7 cellular contexts compared by ENCODE assay signal in the genomic region with DNA sequence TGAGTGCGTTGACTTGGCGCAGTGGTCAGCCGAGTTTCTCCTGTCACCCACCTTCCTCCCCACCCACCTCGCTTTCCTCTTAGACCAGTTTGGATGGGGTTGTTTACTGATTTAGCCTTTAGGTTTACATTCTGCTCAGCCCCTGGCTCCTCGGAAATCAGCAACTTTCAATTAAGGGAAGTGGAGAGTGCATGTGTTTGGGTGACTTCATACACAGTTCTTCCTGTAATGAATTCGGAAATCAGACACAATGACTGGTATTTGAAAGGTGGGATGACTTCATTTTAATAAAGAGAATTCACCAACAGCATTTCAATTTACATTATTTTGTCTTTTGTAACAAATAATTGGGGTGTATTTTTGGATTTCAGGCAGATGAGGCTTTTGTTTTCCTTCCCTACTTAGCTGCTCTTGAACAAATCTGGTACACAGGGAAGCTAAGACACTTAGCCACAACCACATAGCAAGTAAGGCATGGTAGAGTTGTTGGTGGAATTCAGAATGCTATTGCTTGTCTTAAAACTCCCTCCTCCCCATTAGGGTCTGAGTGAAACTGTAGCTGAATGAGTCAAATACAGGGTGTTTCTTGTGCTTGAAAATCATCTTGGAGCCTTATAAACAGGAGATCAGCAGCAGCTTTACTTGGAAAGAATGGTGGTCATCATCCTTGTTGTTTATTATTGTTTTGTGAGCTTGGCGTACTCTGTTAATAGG. TPM values are rescaled to one million over a fixed set of nuclear protein-coding genes. Genes with fewer than 3 reads are reported as not detected.
DNase-seq lines count a peak whose midpoint lies in the region; ATAC-seq and TF ChIP-seq lines count a peak whose summit lies in the region.

No MANE protein-coding gene starts in this region.

- TF ChIP-seq CTCF in GM13977 (IDR thresholded peaks at IDR 0.05; ENCODE audit: extremely low read depth, insufficient read depth, missing control alignments), result no peak
- no peak for TF ChIP-seq CTCF in WERI-Rb-1 (IDR thresholded peaks at IDR 0.05; ENCODE audit: low read depth, low read length)
- no peak for TF ChIP-seq CTCF in fibroblast of pulmonary artery (IDR thresholded peaks at IDR 0.05; ENCODE audit: low read length, missing control alignments)

- H2AFZ ChIP-seq in neuronal stem cell (ENCODE audit: low read length), result peak overlapping the region; percentile 91

- H3K79me1 ChIP-seq in neuronal stem cell (ENCODE audit: low read depth, low read length), result peaks cover 8% of the 10 kb centered on the region

- H3K27me3 ChIP-seq in WERI-Rb-1 (ENCODE audit: insufficient read depth, low read depth, severe bottlenecking), result no peaks in the 10 kb centered on the region
- H3K27me3 ChIP-seq in neuronal stem cell (ENCODE audit: control insufficient read depth in 3 of 3, insufficient read depth in 3 of 3, low read depth in 1 of 3, low read length in 3 of 3), result no peaks in the 10 kb centered on the region

- no peak overlapping the region for H2BK120ac ChIP-seq in neuronal stem cell (ENCODE audit: low read depth, low read length)

- no peak overlapping the region for H2BK12ac ChIP-seq in neuronal stem cell (ENCODE audit: low read length)

- peak overlapping the region; percentile 89 for H3K9ac ChIP-seq in neuronal stem cell (ENCODE audit: low read depth, low read length, poor library complexity)

- no peak overlapping the region for H4K8ac ChIP-seq in neuronal stem cell (ENCODE audit: low read depth, low read length)

- H3K36me3 ChIP-seq in WERI-Rb-1, result peaks cover 5% of the 10 kb centered on the region; the same call in 1 of the 2 replicates
- H3K36me3 ChIP-seq in neuronal stem cell (replicated peaks in 1 of 2; ENCODE audit: control insufficient read depth in 2 of 2, insufficient read depth in 2 of 2, low read length in 2 of 2), result no peaks in the 10 kb centered on the region

- peak overlapping the region; percentile 91 for H3K4me3 ChIP-seq in WERI-Rb-1 (ENCODE audit: low read depth, low read length)
- peak overlapping the region; percentile 90 for H3K4me3 ChIP-seq in fibroblast of pulmonary artery (replicated peaks; ENCODE audit: low read depth, low read length)
- peak overlapping the region; percentile 71 to 94 for H3K4me3 ChIP-seq in neuronal stem cell (ENCODE audit: low read length in 2 of 2)

- H2BK15ac ChIP-seq in neuronal stem cell (ENCODE audit: low read length), result no peak overlapping the region

- no peak overlapping the region for H2BK5ac ChIP-seq in neuronal stem cell (ENCODE audit: low read length)

- peak; percentile 22 for DNase-seq in GM13977 (ENCODE audit: low spot score)
- no peak for DNase-seq in WERI-Rb-1
- DNase-seq in fibroblast of pulmonary artery (ENCODE audit: low read depth), result peak; percentile 33
- peak; percentile 5 for DNase-seq in neuronal stem cell (ENCODE audit: low spot score)
- DNase-seq in NCI-H526 treated with DMSO at 0.1 percent for 48 hours (lab: John Stamatoyannopoulos, UW), result no peak
- DNase-seq in NCI-H1694 (lab: John Stamatoyannopoulos, UW), result no peak

- in situ Hi-C loops in GM13977 (cut with MboI; ENCODE audit: low pct_unique_long_range_greater_than_20kb, low sequenced_read_pairs, unreplicated experiment), result no loop called here

- peak overlapping the region; percentile 92 for H3K23ac ChIP-seq in neuronal stem cell (ENCODE audit: low read depth, low read length, poor library complexity)

- no peak overlapping the region for H2AK5ac ChIP-seq in neuronal stem cell (ENCODE audit: low read depth, low read length)

- H4K91ac ChIP-seq in neuronal stem cell (ENCODE audit: low read depth, low read length, poor library complexity), result no peak overlapping the region

- peaks cover 4 to 5% of the 10 kb centered on the region in 2 donors for H3K4me1 ChIP-seq in neuronal stem cell (ENCODE audit: control insufficient read depth in 2 of 2, insufficient read depth in 1 of 2, low read depth in 1 of 2, low read length in 2 of 2)

- peak; percentile 2 for ATAC-seq in HG03439 (IDR thresholded peaks at IDR 0.05; ENCODE audit: unreplicated experiment)

- no CpG with 5 or more reads among the region's 7 CpGs for WGBS in neuronal stem cell (ENCODE audit: extremely low coverage in 2 of 2, insufficient read length in 2 of 2, insufficient replicate concordance in 1 of 2), 2 donors

- H3K27ac ChIP-seq in WERI-Rb-1, result peak overlapping the region; percentile 59
- no peak overlapping the region for H3K27ac ChIP-seq in neuronal stem cell (replicated peaks; ENCODE audit: low read length)

- peak overlapping the region; percentile 92 for H3K18ac ChIP-seq in neuronal stem cell (ENCODE audit: low read length)

- H3K14ac ChIP-seq in neuronal stem cell (ENCODE audit: low read length), result peak overlapping the region; percentile 10

- no peak overlapping the region for H3K4ac ChIP-seq in neuronal stem cell (ENCODE audit: low read length)

- no peaks in the 10 kb centered on the region for H3K9me3 ChIP-seq in WERI-Rb-1 (ENCODE audit: severe bottlenecking)
- H3K9me3 ChIP-seq in neuronal stem cell (replicated peaks in 1 of 2; ENCODE audit: control insufficient read depth in 2 of 2, insufficient read depth in 1 of 2, low read depth in 1 of 2, low read length in 2 of 2), result no peaks in the 10 kb centered on the region

- peak overlapping the region; percentile 84 for H3K4me2 ChIP-seq in neuronal stem cell (ENCODE audit: insufficient read depth, low read length, poor library complexity, severe bottlenecking)

RNA-seq across cellular contexts. Expression of a gene that starts 0.9 kb away (rescaled TPM):
- 15.9 TPM for polyA plus RNA-seq in neuronal stem cell (2013, experiment 1 of 2)
- 15.7 TPM for polyA plus RNA-seq in neuronal stem cell (2013, experiment 2 of 2)

RNA-seq across cellular contexts. Expression of a gene that starts 48.1 kb away (rescaled TPM):
- 9.6 TPM for polyA plus RNA-seq in neuronal stem cell (2013, experiment 1 of 2)
- polyA plus RNA-seq in neuronal stem cell (2013, experiment 2 of 2), result 10.6 TPM

RNA-seq across cellular contexts. Expression of a gene that starts 56.7 kb away (rescaled TPM):
- 48.8 TPM for polyA plus RNA-seq in neuronal stem cell (2013, experiment 1 of 2)
- polyA plus RNA-seq in neuronal stem cell (2013, experiment 2 of 2), result 47.3 TPM

Comparison
In these comparisons a context has a peak if more than half of its experiments do, and no peak if none do; other contexts are left out.
1. DNase-seq: peak in GM13977 (single experiment), fibroblast of pulmonary artery (single experiment) and neuronal stem cell (single experiment); none in WERI-Rb-1 (single experiment), NCI-H526 treated with DMSO at 0.1 percent for 48 hours (single experiment) and NCI-H1694 (single experiment).
2. Peak in every context shown above with its lines, with median percentiles within 50 percentile points of each other: H3K4me3 ChIP-seq.